Comparison of ENCODE assay signal across 8 cellular contexts in genomic region chr10:73785721-73786511, GRCh38. TPM values are rescaled to one million over a fixed set of nuclear protein-coding genes. Genes with fewer than 3 reads are reported as not detected.
DNase-seq lines count a peak whose midpoint lies in the region; ATAC-seq and TF ChIP-seq lines count a peak whose summit lies in the region.

No MANE protein-coding gene starts in this region.

- H3K36me3 ChIP-seq in A673 (ENCODE audit: insufficient read depth, low read length, poor library complexity, severe bottlenecking): peaks cover 16% of the 10 kb centered on the region

- peak overlapping the region; percentile 98 for H3K4me3 ChIP-seq in A673 (ENCODE audit: low read depth, low read length, poor library complexity, severe bottlenecking)

- CTCF ChIA-PET in A673 (lab: Charles Lee): no interaction called here

- intact Hi-C loops in A673 (cut with micrococcal nuclease; ENCODE audit: unreplicated experiment): loop anchor here (1.0 kb wide), 1 partner anchor 24 kb away; no protein-coding TSS in a partner anchor

- peak overlapping the region; percentile 66 for H3K27ac ChIP-seq in A673 (ENCODE audit: low read depth, low read length, poor library complexity, severe bottlenecking)

- ATAC-seq in GM18870 (IDR thresholded peaks at IDR 0.05; ENCODE audit: unreplicated experiment): peak; percentile 2
- peak; percentile 12 for ATAC-seq in HG03378 (IDR thresholded peaks at IDR 0.05; ENCODE audit: unreplicated experiment)
- peak; percentile 35 for ATAC-seq in left lobe of liver

- no peaks in the 10 kb centered on the region for H3K27me3 ChIP-seq in A673 (replicated peaks; ENCODE audit: insufficient read depth, low read depth, low read length, poor library complexity)

- no peaks in the 10 kb centered on the region for H3K9me3 ChIP-seq in A673 (ENCODE audit: low read depth, low read length, poor library complexity, severe bottlenecking)

- peak; percentile 19 for DNase-seq in A673 (ENCODE audit: low spot score)
- DNase-seq in T-helper 2 cell: peak in 4 of 5 experiments; percentile 17 to 66 (median 42)
- DNase-seq in central memory CD4-positive, alpha-beta T cell: peak; percentile 55
- DNase-seq in left lobe of liver (ENCODE audit: low spot score): peak; percentile 66
- DNase-seq in stimulated activated naive CD4-positive, alpha-beta T cell treated with Interleukin-2 at 50 U/mL for 16 hours (lab: John Stamatoyannopoulos, UW): peak; percentile 46
- no peak for DNase-seq in globus pallidus (ENCODE audit: low spot score)

- POLR2A ChIA-PET in A673 (lab: Charles Lee; ENCODE audit: low non-redundant PET): no interaction called here

- H3K4me1 ChIP-seq in A673 (ENCODE audit: insufficient read depth, low read length, poor library complexity, severe bottlenecking): peaks cover 5% of the 10 kb centered on the region

- BruUV-seq in A673 (replicated peaks; lab: Mats Ljungman, UMichigan): no TSS peak

- no peak for TF ChIP-seq CTCF in A673 (conservative IDR thresholded peaks at IDR 0.05; ENCODE audit: low read depth, low read length)

RNA-seq across cellular contexts. Expression of gene ZSWIM8, which starts 0.5 kb away (rescaled TPM):
- total RNA-seq in A673 (2021) (71.3 and 81.1 TPM in 2 replicates), left lobe of liver (101 TPM)

RNA-seq across cellular contexts. Expression of gene CHCHD1, which starts 4.1 kb away (rescaled TPM):
- total RNA-seq in A673 (2021) (37.5 and 37.7 TPM in 2 replicates), left lobe of liver (14.1 TPM)

RNA-seq across cellular contexts. Expression of gene NDST2, which starts 25.5 kb away (rescaled TPM):
- 23.1 and 28.9 TPM in 2 replicates for total RNA-seq in A673 (2021)
- 11.5 TPM for total RNA-seq in left lobe of liver

RNA-seq across cellular contexts. Expression of gene SEC24C, which starts 41.7 kb away (rescaled TPM):
- total RNA-seq in A673 (2021): 71.2 and 74.9 TPM in 2 replicates
- total RNA-seq in left lobe of liver: 38.5 TPM
